24 cellular contexts compared by ENCODE assay signal in the genomic region with DNA sequence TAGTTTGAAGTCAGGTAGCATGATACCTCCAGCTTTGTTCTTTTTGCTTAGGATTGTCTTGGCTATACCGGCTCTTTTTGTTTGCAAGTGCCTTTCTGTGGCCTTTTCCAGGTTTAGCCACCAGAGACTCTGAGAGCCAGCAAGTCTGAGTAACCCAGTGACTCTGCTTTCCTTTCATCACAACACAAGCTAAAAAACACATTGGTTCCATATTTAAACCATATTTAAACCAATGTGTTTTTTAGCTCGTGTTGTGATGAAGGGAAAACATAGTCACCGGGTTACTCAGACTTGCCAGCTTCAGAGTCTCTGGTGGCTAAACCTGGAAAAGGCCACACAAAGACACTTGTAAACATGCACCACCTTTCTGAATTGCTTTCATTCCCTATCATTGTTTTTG.
"Had no signal": no experiment of that assay in that cellular context is flagged by ENCODE, and none has a peak within 500 bp of the region (broad histone marks: within the 10 kb centered on the region; RNA-seq: fewer than 3 reads in every experiment).

No MANE protein-coding gene starts in this region.

- H3K36me3 ChIP-seq: left ventricle myocardium inferior, ovary, right atrium auricular region, right lobe of liver, stomach, thoracic aorta, tibial artery, upper lobe of right lung had no signal

- H3K9me3 ChIP-seq: mucosa of descending colon, ovary, right lobe of liver, thoracic aorta, tibial artery, upper lobe of right lung had no signal

- H3K79me2 ChIP-seq: hepatocyte had no signal

- H3K36me3 Mint-ChIP-seq: naive thymus-derived CD4-positive, alpha-beta T cell; natural killer cell treated with Interleukin-12 subunit alpha and Interleukin-12 subunit beta and Interleukin-15 and Interleukin-18, amount 100 ng/mL, for 72 hours; stimulated activated naive B cell treated with anti-CD40 and anti-IgM and Interleukin-4, amounts not matched to agents 10 μg/mL and 1 μg/mL and 100 μg/mL, for 72 hours had no signal

- H3K27me3 ChIP-seq: ovary, right atrium auricular region, right lobe of liver, stomach, tibial artery, upper lobe of right lung had no signal

- H3K4me1 ChIP-seq: left ventricle myocardium inferior, right atrium auricular region, right lobe of liver, tibial artery, upper lobe of right lung had no signal

- H3K27ac ChIP-seq: hepatocyte, left ventricle myocardium inferior, ovary, right atrium auricular region, right lobe of liver, stomach, thoracic aorta, tibial artery, upper lobe of right lung had no signal

- H3K4me2 ChIP-seq: hepatocyte had no signal

- H2AFZ ChIP-seq: hepatocyte had no signal

- DNase-seq: islet precursor cell; left ventricle myocardium inferior; midbrain; mucosa of descending colon; naive thymus-derived CD4-positive, alpha-beta T cell; ovary; right lobe of liver; stimulated activated CD4-positive, alpha-beta T cell treated with anti-CD3 and anti-CD28 coated beads, Interleukin-12 subunit alpha, Interleukin-12 subunit beta, amount 100 ng/mL, for 4 hours; stimulated activated CD4-positive, alpha-beta T cell treated with anti-CD3 and anti-CD28 coated beads, Interleukin-15, amount 100 ng/mL, for 24 hours; stimulated activated CD4-positive, alpha-beta T cell treated with anti-CD3 and anti-CD28 coated beads, Interleukin-2, amount 100 ng/mL, for 24 hours; stimulated activated CD4-positive, alpha-beta T cell treated with anti-CD3 and anti-CD28 coated beads, Interleukin-4, amount 100 ng/mL, for 1 hour; stimulated activated naive B cell treated with anti-CD40 and anti-IgM and Interleukin-4, amounts not matched to agents 10 μg/mL and 1 μg/mL and 100 μg/mL, for 72 hours; stimulated activated naive CD8-positive, alpha-beta T cell treated with anti-CD3 and anti-CD28 coated beads, Interleukin-15, Interleukin-2, amounts not matched to agents 100 U/mL and 50 U/mL, for 24 hours; stomach; tibial artery; trophoblast cell; upper lobe of right lung had no signal

- H3K27ac Mint-ChIP-seq: naive thymus-derived CD4-positive, alpha-beta T cell; natural killer cell treated with Interleukin-12 subunit alpha and Interleukin-12 subunit beta and Interleukin-15 and Interleukin-18, amount 100 ng/mL, for 72 hours; progenitor cell of endocrine pancreas; stimulated activated naive B cell treated with anti-CD40 and anti-IgM and Interleukin-4, amounts not matched to agents 10 μg/mL and 1 μg/mL and 100 μg/mL, for 72 hours had no signal

- H3K4me1 Mint-ChIP-seq: naive thymus-derived CD4-positive, alpha-beta T cell; stimulated activated naive B cell treated with anti-CD40 and anti-IgM and Interleukin-4, amounts not matched to agents 10 μg/mL and 1 μg/mL and 100 μg/mL, for 72 hours had no signal

- H3K4me3 ChIP-seq: hepatocyte, left ventricle myocardium inferior, lung, mucosa of descending colon, ovary, right atrium auricular region, right lobe of liver, skin epidermis, stomach, thoracic aorta, tibial artery, upper lobe of right lung had no signal

- H3K4me3 Mint-ChIP-seq: naive thymus-derived CD4-positive, alpha-beta T cell; natural killer cell treated with Interleukin-12 subunit alpha and Interleukin-12 subunit beta and Interleukin-15 and Interleukin-18, amount 100 ng/mL, for 72 hours; stimulated activated naive B cell treated with anti-CD40 and anti-IgM and Interleukin-4, amounts not matched to agents 10 μg/mL and 1 μg/mL and 100 μg/mL, for 72 hours had no signal

- H3K27me3 Mint-ChIP-seq: progenitor cell of endocrine pancreas; stimulated activated naive B cell treated with anti-CD40 and anti-IgM and Interleukin-4, amounts not matched to agents 10 μg/mL and 1 μg/mL and 100 μg/mL, for 72 hours had no signal
